Comparison of ENCODE assay signal across 8 cellular contexts in the genomic region with DNA sequence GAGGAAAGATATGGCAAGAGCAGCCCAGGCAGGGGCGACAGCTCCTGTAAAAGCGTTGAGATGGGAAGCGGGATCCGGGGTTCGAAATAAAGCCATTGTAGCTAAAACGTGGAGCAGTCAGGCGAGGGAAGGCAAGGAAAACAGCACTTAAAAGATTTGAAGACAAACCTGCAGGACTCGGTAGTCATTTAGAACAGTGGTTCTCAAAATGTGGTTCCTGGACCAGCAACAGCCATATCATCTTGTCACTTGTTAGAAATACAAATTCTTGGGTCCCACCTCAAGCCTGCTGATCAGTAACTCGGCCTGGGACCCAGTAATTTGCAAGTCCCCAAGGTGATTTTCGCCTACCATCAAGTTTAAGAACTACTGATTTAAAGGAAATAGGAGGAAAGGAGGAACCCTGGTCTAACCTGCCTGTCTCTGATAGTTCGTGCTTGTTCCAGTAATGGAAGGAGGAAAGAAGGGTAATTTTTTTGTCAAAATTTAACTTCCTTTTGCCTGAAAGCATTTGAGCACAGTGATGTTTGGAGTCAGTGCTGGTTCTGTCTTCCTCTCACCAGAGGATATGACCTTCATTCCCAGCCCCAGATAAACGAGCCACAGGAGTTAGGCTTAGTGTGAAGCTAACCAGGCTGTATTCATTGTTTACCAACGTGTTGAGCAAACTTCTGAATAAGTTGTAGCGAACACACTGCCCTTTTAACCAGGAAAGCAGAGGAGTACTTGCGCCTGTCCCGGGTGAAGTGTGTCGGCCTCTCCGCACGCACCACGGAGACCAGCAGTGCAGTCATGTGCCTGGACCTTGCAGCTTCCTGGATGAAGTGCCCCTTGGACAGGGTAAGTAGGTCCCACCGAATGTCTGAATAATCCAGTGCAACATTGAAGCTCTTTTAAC. TPM values are rescaled to one million over a fixed set of nuclear protein-coding genes. Genes with fewer than 3 reads are reported as not detected.
A peak's percentile ranks its signal among the peaks of the same experiment; 100 is the strongest.
DNase-seq lines count a peak whose midpoint lies in the region; ATAC-seq and TF ChIP-seq lines count a peak whose summit lies in the region.

No MANE protein-coding gene starts in this region.

- peak; percentile 32 for DNase-seq in KBM-7
- peak; percentile 27 for DNase-seq in colonic mucosa
- DNase-seq in NCI-H2081 treated with DMSO at 0.1 percent for 48 hours (lab: John Stamatoyannopoulos, UW) = no peak
- no peak for DNase-seq in activated CD8-positive, alpha-beta memory T cell treated with anti-CD3 and anti-CD28 coated beads for 24 hours

- in situ Hi-C loops in KBM-7 (cut with MboI; ENCODE audit: low pct_unique_long_range_greater_than_20kb, low sequenced_read_pairs) = no loop called here

- peaks cover 30 to 48% (median 39%) of the 10 kb centered on the region in 10 experiments for H3K4me1 ChIP-seq in BLaER1 treated with 17β-estradiol and CSF1 and Interleukin-3, amounts not matched to agents 10 nM and 100 nM
- H3K4me1 ChIP-seq in colonic mucosa (peaks cover 21% of the 10 kb centered on the region), mucosa of rectum (ENCODE audit: control insufficient read depth in 2 of 2, insufficient read depth in 2 of 2, low read length in 2 of 2) (peaks cover 26% of the 10 kb centered on the region in 2 donors)

- H3K27me3 ChIP-seq in BLaER1 treated with 17β-estradiol and CSF1 and Interleukin-3, amounts not matched to agents 10 nM and 100 nM = no peaks in the 10 kb centered on the region
- H3K27me3 ChIP-seq in colonic mucosa (no peaks in the 10 kb centered on the region), mucosa of rectum (ENCODE audit: control insufficient read depth in 2 of 2, insufficient read depth in 2 of 2, low read length in 2 of 2) (no peaks in the 10 kb centered on the region)

- ATAC-seq in GM19397 (IDR thresholded peaks at IDR 0.05; ENCODE audit: unreplicated experiment) (no peak), HG03469 (IDR thresholded peaks at IDR 0.05; ENCODE audit: unreplicated experiment) (no peak)

- H3K27ac ChIP-seq in BLaER1 treated with 17β-estradiol and CSF1 and Interleukin-3, amounts not matched to agents 10 nM and 100 nM = peak overlapping the region in 10 of 11 experiments; percentile 82 to 96 (median 91); a peak in 21 of 22 replicates
- H3K27ac ChIP-seq in colonic mucosa (peak overlapping the region; percentile 93), mucosa of rectum (ENCODE audit: low read depth in 2 of 2, low read length in 2 of 2) (peak overlapping the region; percentile 98 to 99)

- peak overlapping the region; percentile 75 to 99 (median 90) for H3K4me3 ChIP-seq in BLaER1 treated with 17β-estradiol and CSF1 and Interleukin-3, amounts not matched to agents 10 nM and 100 nM
- peak overlapping the region; percentile 94 for H3K4me3 ChIP-seq in colonic mucosa
- H3K4me3 ChIP-seq in mucosa of rectum (ENCODE audit: low read length in 2 of 2) = peak overlapping the region; percentile 99

- intact Hi-C loops in colonic mucosa (cut with DNase I) = loop anchor here (5.0 kb wide), 1 partner anchor 112 kb away; no protein-coding TSS in a partner anchor

- peaks cover 25 to 55% (median 46%) of the 10 kb centered on the region in 11 experiments for H4K20me1 ChIP-seq in BLaER1 treated with 17β-estradiol and CSF1 and Interleukin-3, amounts not matched to agents 10 nM and 100 nM

- H3K9me3 ChIP-seq in BLaER1 treated with 17β-estradiol and CSF1 and Interleukin-3, amounts not matched to agents 10 nM and 100 nM (replicated peaks in 1 of 11) = no peaks in the 10 kb centered on the region
- no peaks in the 10 kb centered on the region for H3K9me3 ChIP-seq in colonic mucosa
- no peaks in the 10 kb centered on the region for H3K9me3 ChIP-seq in mucosa of rectum (ENCODE audit: control insufficient read depth in 2 of 2, low read length in 2 of 2)

- H3K36me3 ChIP-seq in BLaER1 treated with 17β-estradiol and CSF1 and Interleukin-3, amounts not matched to agents 10 nM and 100 nM = peaks cover 0 to 40% (median 34%) of the 10 kb centered on the region in 11 experiments; a peak in 21 of 22 replicates
- no peaks in the 10 kb centered on the region for H3K36me3 ChIP-seq in colonic mucosa
- no peaks in the 10 kb centered on the region for H3K36me3 ChIP-seq in mucosa of rectum (ENCODE audit: control insufficient read depth in 2 of 2, insufficient read depth in 2 of 2, low read length in 2 of 2)

- TF ChIP-seq CTCF in colonic mucosa (IDR thresholded peaks at IDR 0.05) = no peak

- peak overlapping the region; percentile 88 to 99 (median 93) for H3K4me2 ChIP-seq in BLaER1 treated with 17β-estradiol and CSF1 and Interleukin-3, amounts not matched to agents 10 nM and 100 nM

- H3K9ac ChIP-seq in BLaER1 treated with 17β-estradiol and CSF1 and Interleukin-3, amounts not matched to agents 10 nM and 100 nM = peak overlapping the region; percentile 86 to 96 (median 91)
- H3K9ac ChIP-seq in colonic mucosa (ENCODE audit: low read depth in 2 of 2, low read length in 2 of 2) (peak overlapping the region in 1 of 2 donors; percentile 76), mucosa of rectum (ENCODE audit: low read depth in 1 of 2, low read length in 2 of 2) (peak overlapping the region; percentile 5 to 84)

RNA-seq across cellular contexts. Expression of a gene that starts 1.1 kb away (rescaled TPM):
- total RNA-seq in colonic mucosa = 10 to 100 TPM in 1 of 2 donors, 1 to 10 TPM in 1; 6.8 to 28.4 TPM

RNA-seq across cellular contexts. Expression of a gene that starts 1.6 kb away (rescaled TPM):
- total RNA-seq in colonic mucosa = 100 to 1,000 TPM; 121 to 124 TPM

RNA-seq across cellular contexts. Expression of a gene that starts 57.6 kb away (rescaled TPM):
- total RNA-seq in colonic mucosa = under 1 TPM in 1 of 2 donors, not detected in 1; 0.58 TPM

Comparison
In these comparisons a context has a peak if more than half of its experiments do, and no peak if none do; other contexts are left out.
1. DNase-seq: peak in KBM-7 (single experiment) and colonic mucosa (single experiment); none in NCI-H2081 treated with DMSO at 0.1 percent for 48 hours (single experiment) and activated CD8-positive, alpha-beta memory T cell treated with anti-CD3 and anti-CD28 coated beads for 24 hours (single experiment).
2. Peak in every context shown above with its lines, with median percentiles within 50 percentile points of each other: H3K27ac ChIP-seq and H3K4me3 ChIP-seq.